In genomic region chr6:139029470-139030210, GRCh38 we compare ENCODE assay signal across 1 cellular context.
TF ChIP-seq lines count a peak whose summit lies in the region.

No MANE protein-coding gene starts in this region.

TF ChIP-seq in endothelial cell of umbilical vein, 7 proteins besides CTCF, POLR2A, EP300 and RAD21:
- TF ChIP-seq POLR2AphosphoS5 (IDR thresholded peaks at IDR 0.05; ENCODE audit: insufficient read depth, low read depth, low read length), result no peak
- TF ChIP-seq JUN (IDR thresholded peaks at IDR 0.05; ENCODE audit: borderline replicate concordance, insufficient read depth, insufficient read length, low read depth), result no peak
- no peak for TF ChIP-seq MAX (IDR thresholded peaks at IDR 0.05; ENCODE audit: insufficient read depth, insufficient read length)
- TF ChIP-seq MYC (IDR thresholded peaks at IDR 0.05; ENCODE audit: low read depth, low read length), result no peak
- no peak for TF ChIP-seq FOS (IDR thresholded peaks at IDR 0.05; ENCODE audit: borderline replicate concordance, insufficient read depth, low read length)
- no peak for TF ChIP-seq EZH2 (IDR thresholded peaks at IDR 0.05; ENCODE audit: borderline replicate concordance, low read depth, low read length, severe bottlenecking)
- no peak for TF ChIP-seq GATA2 (IDR thresholded peaks at IDR 0.05; ENCODE audit: insufficient read depth, insufficient read length, low read depth, low read length)
